ENCODE assay signal across 15 cellular contexts in the genomic region with DNA sequence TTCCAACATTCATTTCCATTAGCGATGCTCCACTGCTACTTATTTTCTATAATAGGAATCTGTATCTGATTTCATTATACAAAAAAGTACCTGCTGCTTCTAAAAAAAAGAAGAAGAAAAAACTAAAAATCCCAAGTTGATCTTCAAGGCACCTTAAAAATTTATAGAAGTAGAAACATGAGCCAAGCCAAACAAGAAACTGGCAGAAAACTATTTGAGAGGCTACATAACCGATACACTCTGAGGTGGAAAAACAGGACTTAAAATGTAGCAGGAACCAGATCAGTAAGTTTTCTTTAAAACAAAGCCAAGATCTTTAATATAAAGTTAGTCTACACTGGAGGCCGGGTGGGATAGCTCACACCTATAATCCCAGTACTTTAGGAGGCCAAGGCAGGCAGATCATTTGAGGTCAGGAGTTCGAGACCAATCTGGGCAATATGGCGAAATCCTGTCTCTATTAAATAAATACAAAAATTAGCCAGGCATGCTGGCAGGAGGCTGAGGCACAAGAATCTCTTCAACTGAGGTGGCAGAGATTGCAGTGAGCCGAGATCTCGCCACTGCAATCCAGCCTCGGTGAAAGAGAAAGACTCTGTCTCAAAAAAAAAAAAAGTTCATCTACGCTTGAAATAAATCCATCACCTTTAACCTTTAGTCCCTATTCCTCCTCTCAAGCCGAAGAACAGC.
DNase-seq lines count a peak whose midpoint lies in the region; ATAC-seq and TF ChIP-seq lines count a peak whose summit lies in the region.
"Had no signal": no experiment of that assay in that cellular context is flagged by ENCODE, and none has a peak within 500 bp of the region (broad histone marks: within the 10 kb centered on the region; RNA-seq: fewer than 3 reads in every experiment).

No MANE protein-coding gene starts in this region.

- no peaks in the 10 kb centered on the region for H3F3A ChIP-seq in smooth muscle cell (ENCODE audit: low read depth)

- no peaks in the 10 kb centered on the region for H3K27me3 Mint-ChIP-seq in WTC11 (ENCODE audit: low read depth)
- H3K27me3 Mint-ChIP-seq: activated CD8-positive, alpha-beta T cell treated with anti-CD3 and anti-CD28 coated beads for 36 hours; activated T-helper 17 cell treated with anti-CD3 and anti-CD28 coated beads, Interleukin-2, amount 50 U/mL, for 72 hours; naive thymus-derived CD8-positive, alpha-beta T cell; stimulated activated naive B cell treated with anti-CD40 and anti-IgM and Interleukin-4, amounts not matched to agents 10 μg/mL and 1 μg/mL and 100 μg/mL, for 72 hours had no signal

- H2AFZ ChIP-seq in HCT116 (ENCODE audit: low read depth, low read length, poor library complexity, severe bottlenecking) (no peak overlapping the region), smooth muscle cell (ENCODE audit: low read depth) (no peak overlapping the region)

- BruUV-seq in HCT116 (replicated peaks; lab: Mats Ljungman, UMichigan): no TSS peak

- ATAC-seq in HCT116 (no peak), WTC11 (no peak), right lobe of liver (peak; percentile 32 to 70 (median 52)), GM19455 (IDR thresholded peaks at IDR 0.05; ENCODE audit: unreplicated experiment) (no peak), GM18867 (IDR thresholded peaks at IDR 0.05; ENCODE audit: unreplicated experiment) (no peak), GM19324 (IDR thresholded peaks at IDR 0.05; ENCODE audit: low FRiP score, unreplicated experiment) (no peak)
- ATAC-seq: activated T-helper 17 cell treated with anti-CD3 and anti-CD28 coated beads, Interleukin-2, amount 50 U/mL, for 72 hours had no signal

- H3K4me3 Mint-ChIP-seq in WTC11: no peak overlapping the region
- H3K4me3 Mint-ChIP-seq: activated CD8-positive, alpha-beta T cell treated with anti-CD3 and anti-CD28 coated beads for 36 hours; activated T-helper 17 cell treated with anti-CD3 and anti-CD28 coated beads, Interleukin-2, amount 50 U/mL, for 72 hours; CD8-positive, alpha-beta T cell; naive thymus-derived CD8-positive, alpha-beta T cell; stimulated activated naive B cell treated with anti-CD40 and anti-IgM and Interleukin-4, amounts not matched to agents 10 μg/mL and 1 μg/mL and 100 μg/mL, for 72 hours had no signal

- DNase-seq in HCT116 (ENCODE audit: low read depth, low spot score) (no peak), WTC11 (ENCODE audit: low spot score) (no peak), right lobe of liver (no peak), smooth muscle cell (lab: John Stamatoyannopoulos, UW; ENCODE audit: unreplicated experiment) (no peak), GM13976 (ENCODE audit: low spot score) (no peak)
- DNase-seq: cortex of kidney, NCI-H187 treated with DMSO at 0.1 percent for 48 hours had no signal

- peaks cover 21 to 35% of the 10 kb centered on the region in 2 experiments for H3K36me3 ChIP-seq in HCT116 (ENCODE audit: control insufficient read depth in 1 of 2, insufficient read depth in 2 of 2, low read length in 2 of 2)
- peaks cover 0 to 35% (median 11%) of the 10 kb centered on the region in 4 donors for H3K36me3 ChIP-seq in right lobe of liver
- H3K36me3 ChIP-seq in smooth muscle cell (ENCODE audit: low read depth): no peaks in the 10 kb centered on the region

- CTCF ChIA-PET in HCT116 (lab: Charles Lee) (interaction anchor here (0.9 to 1.8 kb wide), 4 partner anchors 13 to 698 kb away, joined by 3 to 4 read pairs (median 4); no protein-coding TSS in a partner anchor), WTC11 (lab: Charles Lee) (interaction anchor here (0.6 to 2.0 kb wide), 7 partner anchors 10 to 678 kb away, joined by 3 to 14 read pairs (median 3); no protein-coding TSS in a partner anchor)

- in situ Hi-C loops in GM13976 (cut with MboI; ENCODE audit: low sequenced_read_pairs, unreplicated experiment): loop anchor here (25.0 kb wide), 1 partner anchor 713 kb away; no protein-coding TSS in a partner anchor

- H3K4me1 Mint-ChIP-seq in WTC11: peaks cover 19% of the 10 kb centered on the region

- no peak overlapping the region for H3K9ac ChIP-seq in HCT116 (ENCODE audit: low read length)
- H3K9ac ChIP-seq in smooth muscle cell (ENCODE audit: low read depth): no peak overlapping the region

- intact Hi-C loops in HCT116 (cut with micrococcal nuclease) (loop anchor here (2.0 to 5.0 kb wide), 3 partner anchors 238 to 708 kb away; no protein-coding TSS in a partner anchor), right lobe of liver (cut with DNase I) (loop anchor here in 1 of 2 donors (10.0 kb wide), 2 partner anchors 236 to 606 kb away; no protein-coding TSS in a partner anchor)

- peak overlapping the region; percentile 6; the same call in 1 of the 2 replicates for H3K27ac Mint-ChIP-seq in WTC11
- H3K27ac Mint-ChIP-seq: activated CD8-positive, alpha-beta T cell treated with anti-CD3 and anti-CD28 coated beads for 36 hours; activated T-helper 17 cell treated with anti-CD3 and anti-CD28 coated beads, Interleukin-2, amount 50 U/mL, for 72 hours; stimulated activated naive B cell treated with anti-CD40 and anti-IgM and Interleukin-4, amounts not matched to agents 10 μg/mL and 1 μg/mL and 100 μg/mL, for 72 hours had no signal

- H4K20me1 ChIP-seq in HCT116 (ENCODE audit: insufficient read depth): 0 out of 2 replicates have a peak, but pooled peaks cover 8% of the 10 kb centered on the region
- peaks cover 27% of the 10 kb centered on the region for H4K20me1 ChIP-seq in smooth muscle cell (ENCODE audit: low read depth)

- H3K9me3 ChIP-seq in HCT116 (ENCODE audit: control insufficient read depth in 1 of 2, insufficient read depth in 1 of 2, low read depth in 1 of 2, low read length in 2 of 2): no peaks in the 10 kb centered on the region
- no peaks in the 10 kb centered on the region for H3K9me3 ChIP-seq in right lobe of liver
- H3K9me3 ChIP-seq in smooth muscle cell (replicated peaks; ENCODE audit: low read depth): no peaks in the 10 kb centered on the region

- RAD21 ChIA-PET in HCT116 (lab: Charles Lee; ENCODE audit: low non-redundant PET in 1 of 2, low total read pairs in 2 of 2, uncharacterized antibody in 2 of 2, unreplicated experiment in 2 of 2): no interaction called here

- H3K4me3 ChIP-seq in HCT116 (replicated peaks in 1 of 2; ENCODE audit: low read depth in 1 of 2, low read length in 2 of 2) (no peak overlapping the region), right lobe of liver (no peak overlapping the region), smooth muscle cell (no peak overlapping the region)

- H3K9me3 Mint-ChIP-seq in WTC11: no peaks in the 10 kb centered on the region
- H3K9me3 Mint-ChIP-seq: activated CD8-positive, alpha-beta T cell treated with anti-CD3 and anti-CD28 coated beads for 36 hours; activated T-helper 17 cell treated with anti-CD3 and anti-CD28 coated beads, Interleukin-2, amount 50 U/mL, for 72 hours; CD8-positive, alpha-beta T cell; naive thymus-derived CD8-positive, alpha-beta T cell; stimulated activated naive B cell treated with anti-CD40 and anti-IgM and Interleukin-4, amounts not matched to agents 10 μg/mL and 1 μg/mL and 100 μg/mL, for 72 hours had no signal

- no peak for TF ChIP-seq RAD21 in HCT116 (IDR thresholded peaks at IDR 0.05; ENCODE audit: low read depth)

- WGBS in right lobe of liver (ENCODE audit: insufficient coverage, low coverage, low lambda C conversion rate, missing lambda C conversion rate): 31% methylated on average over 10 of the region's 10 CpGs
- 95% methylated on average over 10 of the region's 10 CpGs for WGBS in smooth muscle cell (ENCODE audit: low lambda C conversion rate)

- POLR2A ChIA-PET in HCT116 (lab: Charles Lee): no interaction called here
- POLR2A ChIA-PET in WTC11 (lab: Charles Lee): interaction anchor here (0.7 kb wide), 1 partner anchor 473 kb away, joined by 3 read pairs; no protein-coding TSS in a partner anchor

- TF ChIP-seq CTCF in HCT116 (IDR thresholded peaks at IDR 0.05 in 2 of 3, conservative IDR thresholded peaks at IDR 0.05 in 1 of 3; ENCODE audit: borderline replicate concordance in 1 of 3, insufficient read depth in 1 of 3, low read depth in 2 of 3, low read length in 2 of 3) (no peak), WTC11 (IDR thresholded peaks at IDR 0.05) (no peak), right lobe of liver (IDR thresholded peaks at IDR 0.05) (no peak), smooth muscle cell (IDR thresholded peaks at IDR 0.05; ENCODE audit: borderline replicate concordance, insufficient read depth, poor library complexity, severe bottlenecking) (no peak), GM13976 (IDR thresholded peaks at IDR 0.05; ENCODE audit: borderline replicate concordance, control extremely low read depth, extremely low read depth, insufficient read depth, missing control alignments) (no peak)

- H3K79me2 ChIP-seq in HCT116 (ENCODE audit: insufficient read depth, low read length): peaks cover 59% of the 10 kb centered on the region
- H3K79me2 ChIP-seq in smooth muscle cell (ENCODE audit: low read depth): peaks cover 6% of the 10 kb centered on the region

- H3K27me3 ChIP-seq in HCT116 (ENCODE audit: insufficient read depth, low read length) (no peaks in the 10 kb centered on the region), right lobe of liver (no peaks in the 10 kb centered on the region), smooth muscle cell (ENCODE audit: low read depth) (no peaks in the 10 kb centered on the region)

- H3K27ac ChIP-seq in HCT116 (ENCODE audit: low read depth, low read length) (peak overlapping the region; percentile 14; the same call in 1 of the 2 replicates), right lobe of liver (no peak overlapping the region), smooth muscle cell (ENCODE audit: low read depth) (peak overlapping the region; percentile 2)

- H3K36me3 Mint-ChIP-seq in WTC11: peaks cover 28% of the 10 kb centered on the region

- H3K9me2 ChIP-seq in HCT116 (ENCODE audit: insufficient read depth): no peaks in the 10 kb centered on the region

- no peak overlapping the region for H3K4me2 ChIP-seq in HCT116 (ENCODE audit: low read length)
- H3K4me2 ChIP-seq in smooth muscle cell: no peak overlapping the region

- peaks cover 0 to 9% of the 10 kb centered on the region in 2 experiments; a peak in 1 of 4 replicates for H3K4me1 ChIP-seq in HCT116 (ENCODE audit: control insufficient read depth in 1 of 2, insufficient read depth in 2 of 2, low read length in 2 of 2)
- H3K4me1 ChIP-seq in right lobe of liver: peaks cover 0 to 17% (median 0%) of the 10 kb centered on the region in 4 donors
- H3K4me1 ChIP-seq in smooth muscle cell (ENCODE audit: low read depth): no peaks in the 10 kb centered on the region

- TF ChIP-seq POLR2A in HCT116 (IDR thresholded peaks at IDR 0.05; ENCODE audit: borderline replicate concordance, extremely low read depth, insufficient read depth, insufficient read length): no peak
- no peak for TF ChIP-seq POLR2A in right lobe of liver (IDR thresholded peaks at IDR 0.05)

TF ChIP-seq in HCT116, 20 proteins besides CTCF, POLR2A, EP300 and RAD21:
- no peak for TF ChIP-seq ZFX (IDR thresholded peaks at IDR 0.05)

Comparison
In these comparisons a context has a peak if more than half of its experiments do, and no peak if none do; other contexts are left out.
1. ATAC-seq: peak in right lobe of liver (4 of 4); none in HCT116 (single experiment), WTC11 (single experiment), GM19455 (single experiment), GM18867 (single experiment) and GM19324 (single experiment).
2. H3K27ac ChIP-seq: peak in HCT116 (single experiment) and smooth muscle cell (single experiment); none in right lobe of liver (0 of 3).